In the genomic region with DNA sequence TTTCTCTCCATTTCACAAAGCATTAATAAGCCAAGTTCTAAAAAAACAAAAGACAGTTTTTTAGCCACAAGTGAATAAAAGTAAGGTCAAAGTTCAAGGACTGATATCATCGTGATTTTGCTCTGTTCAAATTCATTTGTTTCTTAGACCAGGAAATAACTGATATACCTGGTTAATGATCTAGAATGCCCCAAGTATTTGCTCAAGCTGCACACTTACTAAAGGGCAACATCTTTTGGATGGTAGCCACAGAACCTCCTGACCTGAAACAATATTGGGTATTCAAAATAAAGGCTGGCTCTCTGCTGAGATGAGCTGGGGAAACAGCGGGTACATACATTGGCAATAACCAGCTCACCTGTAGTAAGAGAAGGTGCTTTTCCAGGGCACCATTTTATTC, we compare ENCODE assay signal across 26 cellular contexts.
DNase-seq lines count a peak whose midpoint lies in the region; TF ChIP-seq lines count a peak whose summit lies in the region.
"Had no signal": no experiment of that assay in that cellular context is flagged by ENCODE, and none has a peak within 500 bp of the region (broad histone marks: within the 10 kb centered on the region; RNA-seq: fewer than 3 reads in every experiment).

No MANE protein-coding gene starts in this region.

- TF ChIP-seq POLR2A in ovary (IDR thresholded peaks at IDR 0.05), result no peak
- no peak for TF ChIP-seq POLR2A in adrenal gland (IDR thresholded peaks at IDR 0.05)

- H3K36me3 ChIP-seq in ovary, result no peaks in the 10 kb centered on the region
- no peaks in the 10 kb centered on the region for H3K36me3 ChIP-seq in adrenal gland (replicated peaks in 1 of 2)
- H3K36me3 ChIP-seq: BLaER1, MG63, SJCRH30 had no signal

- WGBS in ovary, 3 donors, result 62 to 66% (median 66%) methylated on average over 2 of the region's 2 CpGs
- 54 to 63% (median 60%) methylated on average over 2 of the region's 2 CpGs for WGBS in adrenal gland, 4 donors

- H3K4me3 ChIP-seq in ovary (no peak overlapping the region), adrenal gland (no peak overlapping the region)
- H3K4me3 ChIP-seq: BLaER1, MG63, PC-9, SJCRH30 had no signal

- TF ChIP-seq CTCF in ovary (IDR thresholded peaks at IDR 0.05) (no peak), adrenal gland (IDR thresholded peaks at IDR 0.05) (no peak)

- H3K9me3 ChIP-seq in ovary (no peaks in the 10 kb centered on the region), adrenal gland (replicated peaks in 1 of 3) (no peaks in the 10 kb centered on the region)
- H3K9me3 ChIP-seq: BLaER1, MG63, SJCRH30 had no signal

- TF ChIP-seq EP300 in ovary (IDR thresholded peaks at IDR 0.05), result no peak

- DNase-seq in NCI-H748 (lab: John Stamatoyannopoulos, UW; ENCODE audit: unreplicated experiment) (peak; percentile 20), NCI-H748 treated with DMSO at 0.1 percent for 48 hours (lab: John Stamatoyannopoulos, UW) (no peak), DMS153 treated with DMSO at 0.1 percent for 48 hours (lab: John Stamatoyannopoulos, UW; ENCODE audit: unreplicated experiment) (peak; percentile 27), kidney tubule cell (ENCODE audit: low spot score) (peak; percentile 52), renal cortical epithelial cell (ENCODE audit: low read depth) (peak; percentile 22), DMS 273 (lab: John Stamatoyannopoulos, UW; ENCODE audit: unreplicated experiment) (no peak), ovary (no peak), adrenal gland (no peak)
- DNase-seq: CD4-positive, CD25-positive, alpha-beta regulatory T cell; DMS 273 treated with DMSO at 0.1 percent for 48 hours; EL; GDM1; HCEC 1CT; IMR-90; KG1; MG63; NCI-H1417; NCI-H1694; NCI-H2081 treated with DMSO at 0.1 percent for 48 hours; NCI-H2171 treated with DMSO at 0.1 percent for 48 hours; NCI-H345; NCI-H510A treated with DMSO at 0.1 percent for 48 hours; NCI-H774; PC-9; SJCRH30 had no signal

- intact Hi-C loops in ovary (cut with DNase I) (no loop called here), adrenal gland (cut with DNase I) (no loop called here)

- H3K27me3 ChIP-seq in ovary (no peaks in the 10 kb centered on the region), adrenal gland (no peaks in the 10 kb centered on the region)
- H3K27me3 ChIP-seq: BLaER1, MG63, SJCRH30 had no signal

- no peak overlapping the region for H3K27ac ChIP-seq in ovary
- no peak overlapping the region for H3K27ac ChIP-seq in adrenal gland
- H3K27ac ChIP-seq: BLaER1, PC-9, SJCRH30 had no signal

- H3K4me1 ChIP-seq in ovary (ENCODE audit: insufficient read depth) (no peaks in the 10 kb centered on the region), adrenal gland (replicated peaks in 1 of 2) (no peaks in the 10 kb centered on the region)
- H3K4me1 ChIP-seq: BLaER1, SJCRH30 had no signal

Comparison
In these comparisons a context has a peak if more than half of its experiments do, and no peak if none do; other contexts are left out.
1. DNase-seq: peak in NCI-H748 (single experiment), DMS153 treated with DMSO at 0.1 percent for 48 hours (single experiment), kidney tubule cell (single experiment) and renal cortical epithelial cell (single experiment); none in NCI-H748 treated with DMSO at 0.1 percent for 48 hours (single experiment), DMS 273 (single experiment), ovary (0 of 5) and adrenal gland (0 of 7).